ENCODE assay signal across 1 cellular context in the genomic region with DNA sequence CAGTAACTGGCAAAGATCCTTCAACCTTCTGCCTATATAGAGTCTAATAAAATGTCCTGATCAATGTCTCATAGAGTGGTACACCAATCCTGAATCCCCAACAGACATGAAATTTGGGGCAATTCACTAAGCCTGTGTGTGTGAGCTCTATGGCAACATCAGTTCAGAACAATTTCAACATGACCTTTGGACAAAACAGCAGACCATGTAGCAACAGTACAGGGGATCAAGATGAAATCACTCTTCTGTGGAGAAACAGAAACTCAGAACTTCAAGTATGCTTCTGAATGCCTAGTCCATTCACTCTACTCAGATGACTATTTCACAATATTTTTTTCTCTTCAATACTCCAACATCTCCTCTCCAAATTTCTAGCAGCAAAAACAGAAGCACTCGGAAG.
TF ChIP-seq lines count a peak whose summit lies in the region.

No MANE protein-coding gene starts in this region.

TF ChIP-seq in IMR-90, 13 proteins besides CTCF, POLR2A, EP300 and RAD21 (continued from another document):
- no peak for TF ChIP-seq MXI1 (IDR thresholded peaks at IDR 0.05; ENCODE audit: borderline replicate concordance, low read depth, low read length)
